Comparison of ENCODE assay signal across 7 cellular contexts in genomic region chr10:2501519-2501918, GRCh38.
DNase-seq lines count a peak whose midpoint lies in the region; ATAC-seq and TF ChIP-seq lines count a peak whose summit lies in the region.
"Not testable (repeated sequence)": the region's sequence is repeated elsewhere in the genome, so short reads cannot be mapped to it uniquely, and the experiment has no call there.

No MANE protein-coding gene starts in this region.

- not testable (repeated sequence) for H3K36me3 ChIP-seq in testis (ENCODE audit: low read depth, missing control alignments)

- H3K4me1 Mint-ChIP-seq in activated CD4-positive, alpha-beta T cell treated with anti-CD3 and anti-CD28 coated beads for 36 hours = peaks cover 12% of the 10 kb centered on the region
- H3K4me1 Mint-ChIP-seq in activated T-cell treated with anti-CD3 and anti-CD28 coated beads, Interleukin-2, amount 50 U/mL, for 24 hours (ENCODE audit: low read depth) = peaks cover 11% of the 10 kb centered on the region
- peaks cover 17% of the 10 kb centered on the region for H3K4me1 Mint-ChIP-seq in activated naive CD4-positive, alpha-beta T cell treated with anti-CD3 and anti-CD28 coated beads, Interleukin-2, amount 50 U/mL, for 24 hours
- H3K4me1 Mint-ChIP-seq in endothelial cell (ENCODE audit: unreplicated experiment) = peaks cover 22% of the 10 kb centered on the region
- peaks cover 0 to 13% (median 7%) of the 10 kb centered on the region in 4 donors for H3K4me1 Mint-ChIP-seq in naive thymus-derived CD8-positive, alpha-beta T cell

- intact Hi-C loops in activated CD4-positive, alpha-beta T cell treated with anti-CD3 and anti-CD28 coated beads for 36 hours (cut with DNase I, micrococcal nuclease); testis (cut with DNase I; ENCODE audit: low total_unique reads): not testable (repeated sequence)

- CTCF ChIA-PET in activated CD4-positive, alpha-beta T cell treated with anti-CD3 and anti-CD28 coated beads for 36 hours (lab: Charles Lee) = not testable (repeated sequence)

- H3K27me3 ChIP-seq in testis = not testable (repeated sequence)

- H3K4me1 ChIP-seq in testis = not testable (repeated sequence)

- not testable (repeated sequence) for H3K4me3 Mint-ChIP-seq in activated CD4-positive, alpha-beta T cell treated with anti-CD3 and anti-CD28 coated beads for 36 hours
- peak overlapping the region; percentile 20 for H3K4me3 Mint-ChIP-seq in activated T-cell treated with anti-CD3 and anti-CD28 coated beads, Interleukin-2, amount 50 U/mL, for 24 hours
- peak overlapping the region; percentile 79 for H3K4me3 Mint-ChIP-seq in activated naive CD4-positive, alpha-beta T cell treated with anti-CD3 and anti-CD28 coated beads, Interleukin-2, amount 50 U/mL, for 24 hours
- peak overlapping the region; percentile 29 for H3K4me3 Mint-ChIP-seq in endothelial cell (ENCODE audit: unreplicated experiment)
- peak overlapping the region in 5 of 10 donors; percentile 9 to 57 (median 21) for H3K4me3 Mint-ChIP-seq in naive thymus-derived CD8-positive, alpha-beta T cell

- not testable (repeated sequence) for ATAC-seq in activated CD4-positive, alpha-beta T cell treated with anti-CD3 and anti-CD28 coated beads for 36 hours
- ATAC-seq in naive thymus-derived CD8-positive, alpha-beta T cell = peak in 1 of 2 donors; percentile 22

- H3K4me3 ChIP-seq in testis = peak overlapping the region; percentile 31 to 51

- POLR2A ChIA-PET in activated CD4-positive, alpha-beta T cell treated with anti-CD3 and anti-CD28 coated beads for 36 hours (lab: Charles Lee); naive thymus-derived CD8-positive, alpha-beta T cell (lab: Charles Lee): not testable (repeated sequence)

- not testable (repeated sequence) for H3K9me3 ChIP-seq in testis

- 32 to 58% methylated on average over 38 to 39 of the region's 39 CpGs for WGBS in testis, 2 donors

- TF ChIP-seq CTCF in endothelial cell (IDR thresholded peaks at IDR 0.05; ENCODE audit: unreplicated experiment); testis (IDR thresholded peaks at IDR 0.05): not testable (repeated sequence)

- not testable (repeated sequence) for H3K27me3 Mint-ChIP-seq in activated CD4-positive, alpha-beta T cell treated with anti-CD3 and anti-CD28 coated beads for 36 hours; activated naive CD4-positive, alpha-beta T cell treated with anti-CD3 and anti-CD28 coated beads, Interleukin-2, amount 50 U/mL, for 24 hours; endothelial cell (ENCODE audit: unreplicated experiment); naive thymus-derived CD8-positive, alpha-beta T cell
- peaks cover 10% of the 10 kb centered on the region for H3K27me3 Mint-ChIP-seq in activated T-cell treated with anti-CD3 and anti-CD28 coated beads, Interleukin-2, amount 50 U/mL, for 24 hours

- H3K27ac Mint-ChIP-seq in activated CD4-positive, alpha-beta T cell treated with anti-CD3 and anti-CD28 coated beads for 36 hours = peak overlapping the region; percentile 10
- peak overlapping the region; percentile 40 for H3K27ac Mint-ChIP-seq in activated T-cell treated with anti-CD3 and anti-CD28 coated beads, Interleukin-2, amount 50 U/mL, for 24 hours
- peak overlapping the region; percentile 68 for H3K27ac Mint-ChIP-seq in activated naive CD4-positive, alpha-beta T cell treated with anti-CD3 and anti-CD28 coated beads, Interleukin-2, amount 50 U/mL, for 24 hours
- not testable (repeated sequence) for H3K27ac Mint-ChIP-seq in endothelial cell (ENCODE audit: unreplicated experiment)
- peak overlapping the region in 6 of 10 donors; percentile 34 to 92 (median 73) for H3K27ac Mint-ChIP-seq in naive thymus-derived CD8-positive, alpha-beta T cell

- DNase-seq in GF-D8 (lab: John Stamatoyannopoulos, UW) (peak; percentile 89), testis (peak; percentile 20)
- not testable (repeated sequence) for DNase-seq in activated CD4-positive, alpha-beta T cell treated with anti-CD3 and anti-CD28 coated beads for 36 hours; activated T-cell treated with anti-CD3 and anti-CD28 coated beads, Interleukin-2, amount 50 U/mL, for 24 hours; endothelial cell (ENCODE audit: low spot score)
- peak in 2 of 10 donors; percentile 7 to 8 for DNase-seq in naive thymus-derived CD8-positive, alpha-beta T cell

- not testable (repeated sequence) for H3K36me3 Mint-ChIP-seq in activated CD4-positive, alpha-beta T cell treated with anti-CD3 and anti-CD28 coated beads for 36 hours (ENCODE audit: low read depth); activated T-cell treated with anti-CD3 and anti-CD28 coated beads, Interleukin-2, amount 50 U/mL, for 24 hours (ENCODE audit: low read depth); activated naive CD4-positive, alpha-beta T cell treated with anti-CD3 and anti-CD28 coated beads, Interleukin-2, amount 50 U/mL, for 24 hours; endothelial cell (ENCODE audit: low read depth, unreplicated experiment); naive thymus-derived CD8-positive, alpha-beta T cell

- not testable (repeated sequence) for TF ChIP-seq POLR2A in testis (IDR thresholded peaks at IDR 0.05)

- peaks cover 17% of the 10 kb centered on the region for H3K9me3 Mint-ChIP-seq in activated CD4-positive, alpha-beta T cell treated with anti-CD3 and anti-CD28 coated beads for 36 hours (ENCODE audit: low read depth)
- peaks cover 16% of the 10 kb centered on the region for H3K9me3 Mint-ChIP-seq in activated T-cell treated with anti-CD3 and anti-CD28 coated beads, Interleukin-2, amount 50 U/mL, for 24 hours
- H3K9me3 Mint-ChIP-seq in activated naive CD4-positive, alpha-beta T cell treated with anti-CD3 and anti-CD28 coated beads, Interleukin-2, amount 50 U/mL, for 24 hours; endothelial cell (ENCODE audit: unreplicated experiment): not testable (repeated sequence)
- peaks cover 0 to 29% (median 12%) of the 10 kb centered on the region in 9 donors for H3K9me3 Mint-ChIP-seq in naive thymus-derived CD8-positive, alpha-beta T cell

- H3K27ac ChIP-seq in testis = not testable (repeated sequence)
